8 cellular contexts compared by ENCODE assay signal in genomic region chr19:58182989-58183821, GRCh38. TPM values are rescaled to one million over a fixed set of nuclear protein-coding genes. Genes with fewer than 3 reads are reported as not detected.
DNase-seq lines count a peak whose midpoint lies in the region; ATAC-seq and TF ChIP-seq lines count a peak whose summit lies in the region.

ZNF274 (plus strand) TSS chr19:58183061; CDS start chr19:58183966, 905 bp downstream.

- POLR2A ChIA-PET in PC-9 (lab: Charles Lee; ENCODE audit: unreplicated experiment), result interaction anchor here (0.6 to 0.7 kb wide), 3 partner anchors 31 to 436 kb away, joined by 3 to 10 read pairs (median 5); no protein-coding TSS in a partner anchor

- H3K36me3 ChIP-seq in PC-9 (ENCODE audit: low read depth) (peaks cover 63% of the 10 kb centered on the region), muscle layer of duodenum (ENCODE audit: control insufficient read depth in 1 of 2, insufficient read depth in 2 of 2, low read length in 2 of 2) (peaks cover 18 to 54% of the 10 kb centered on the region in 2 donors)

- ATAC-seq in GM21515 (IDR thresholded peaks at IDR 0.05; ENCODE audit: unreplicated experiment) (peak; percentile 85), esophagus mucosa (peak; percentile 92)
- peak; percentile 95 to 96 for ATAC-seq in activated T-cell treated with anti-CD3 and anti-CD28 coated beads, Interleukin-2, amount 50 U/mL, for 4 hours

- H3F3A ChIP-seq in PC-9 (ENCODE audit: insufficient read depth, low read depth), result peaks cover 35% of the 10 kb centered on the region

- no peak for TF ChIP-seq CTCF in PC-9 (conservative IDR thresholded peaks at IDR 0.05)

- H3K9me3 Mint-ChIP-seq in activated T-cell treated with anti-CD3 and anti-CD28 coated beads, Interleukin-2, amount 50 U/mL, for 4 hours, result peaks cover 18% of the 10 kb centered on the region

- H4K20me1 ChIP-seq in PC-9 (ENCODE audit: insufficient read depth), result no peaks in the 10 kb centered on the region

- BruUV-seq in PC-9 (replicated peaks; lab: Mats Ljungman, UMichigan), result TSS peak; percentile 60

- CTCF ChIA-PET in PC-9 (lab: Charles Lee), result interaction anchor here (0.6 kb wide), 1 partner anchor 46 kb away, joined by 3 read pairs; the partner anchor contains the start of gene ZNF544

- H3K4me1 Mint-ChIP-seq in activated T-cell treated with anti-CD3 and anti-CD28 coated beads, Interleukin-2, amount 50 U/mL, for 4 hours (ENCODE audit: low read depth), result peaks cover 16% of the 10 kb centered on the region

- peak within 1 kb of the TSS; percentile 98 for H2AFZ ChIP-seq in PC-9

- H3K27me3 ChIP-seq in PC-9 (ENCODE audit: insufficient read depth, low read depth) (no peaks in the 10 kb centered on the region), muscle layer of duodenum (ENCODE audit: low read depth, low read length) (no peaks in the 10 kb centered on the region)

- peaks cover 19% of the 10 kb centered on the region for H3K79me2 ChIP-seq in PC-9 (ENCODE audit: low read depth)

- peaks cover 44% of the 10 kb centered on the region for H3K36me3 Mint-ChIP-seq in activated T-cell treated with anti-CD3 and anti-CD28 coated beads, Interleukin-2, amount 50 U/mL, for 4 hours (ENCODE audit: insufficient read depth)

- peak within 1 kb of the TSS; percentile 90 for H3K4me3 Mint-ChIP-seq in activated T-cell treated with anti-CD3 and anti-CD28 coated beads, Interleukin-2, amount 50 U/mL, for 4 hours

- H3K9me2 ChIP-seq in PC-9 (ENCODE audit: insufficient read depth), result no peaks in the 10 kb centered on the region

- peaks cover 81% of the 10 kb centered on the region for H3K9me3 ChIP-seq in PC-9 (ENCODE audit: insufficient read depth, low read depth)
- peaks cover 49 to 67% of the 10 kb centered on the region in 2 donors for H3K9me3 ChIP-seq in muscle layer of duodenum (ENCODE audit: control insufficient read depth in 1 of 2, low read length in 2 of 2)

- DNase-seq in DMS 273 treated with DMSO at 0.1 percent for 48 hours (lab: John Stamatoyannopoulos, UW) (peak; percentile 77), HuH-7 (ENCODE audit: low spot score) (peak; percentile 96), PC-9 (peak; percentile 91 to 98)
- peak; percentile 92 for DNase-seq in activated T-cell treated with anti-CD3 and anti-CD28 coated beads, Interleukin-2, amount 50 U/mL, for 4 hours
- DNase-seq in stimulated activated CD8-positive, alpha-beta memory T cell treated with anti-CD3 and anti-CD28 coated beads, Interleukin-7, amount 100 ng/mL, for 24 hours (ENCODE audit: low read depth), result peak; percentile 77

- peaks cover 4% of the 10 kb centered on the region; the same call in 1 of the 2 replicates for H3K4me1 ChIP-seq in PC-9 (replicated peaks; ENCODE audit: insufficient read depth)
- H3K4me1 ChIP-seq in muscle layer of duodenum (ENCODE audit: control insufficient read depth in 1 of 2, insufficient read depth in 2 of 2, low read length in 2 of 2), result no peaks in the 10 kb centered on the region

- H3K27ac ChIP-seq in PC-9 (peak within 1 kb of the TSS; percentile 95), muscle layer of duodenum (ENCODE audit: low read length) (peak within 1 kb of the TSS; percentile 87)

- intact Hi-C loops in PC-9 (cut with micrococcal nuclease; ENCODE audit: unreplicated experiment), result loop anchor here (1.0 to 2.0 kb wide), 9 partner anchors 28 to 748 kb away; partner anchors contain the start of genes TRIM28, ZBTB45, ZNF256 and ZNF329

- peak within 1 kb of the TSS; percentile 84 for H3K4me2 ChIP-seq in PC-9

- H3K4me3 ChIP-seq in PC-9 (peak within 1 kb of the TSS; percentile 80), muscle layer of duodenum (ENCODE audit: low read depth in 1 of 2, low read length in 2 of 2) (peak within 1 kb of the TSS; percentile 62 to 80)

- no peaks in the 10 kb centered on the region for H3K27me3 Mint-ChIP-seq in activated T-cell treated with anti-CD3 and anti-CD28 coated beads, Interleukin-2, amount 50 U/mL, for 4 hours (ENCODE audit: low read depth)

RNA-seq across cellular contexts. Expression of gene ZNF274, which starts in this region (rescaled TPM):
- 34.3 and 36.4 TPM in 2 replicates for total RNA-seq in PC-9 (2021)
- total RNA-seq in activated T-cell treated with anti-CD3 and anti-CD28 coated beads, Interleukin-2, amount 50 U/mL, for 4 hours, result 10 to 100 TPM; 17.3 to 26.6 (median 18.4) TPM
- total RNA-seq in esophagus mucosa, result 19.5 TPM

Comparison
In these comparisons a context has a peak if more than half of its experiments do, and no peak if none do; other contexts are left out.
1. Peak in every context shown above with its lines: DNase-seq, ATAC-seq, H3K4me3 ChIP-seq and H3K27ac ChIP-seq.